Comparison of ENCODE assay signal across 8 cellular contexts in genomic region chr3:190384241-190384863, GRCh38. TPM values are rescaled to one million over a fixed set of nuclear protein-coding genes. Genes with fewer than 3 reads are reported as not detected.
A peak's percentile ranks its signal among the peaks of the same experiment; 100 is the strongest.
DNase-seq lines count a peak whose midpoint lies in the region; ATAC-seq and TF ChIP-seq lines count a peak whose summit lies in the region.

No MANE protein-coding gene starts in this region.

- CTCF ChIA-PET in RWPE1 (lab: Yijun Ruan, JAX): interaction anchor here (0.6 to 2.2 kb wide), 27 partner anchors 11 to 1184 kb away, joined by 3 to 23 read pairs (median 3); partner anchors contain the start of gene IL1RAP

- DNase-seq in GM06990 (ENCODE audit: extremely low read depth, insufficient read length) (peak; percentile 39), HL-60 (ENCODE audit: low read depth in 1 of 2, low spot score in 1 of 2) (peak; percentile 24 to 78), RWPE1 (ENCODE audit: low spot score) (peak; percentile 67), fibroblast of mammary gland (ENCODE audit: low read depth) (peak; percentile 69), pulmonary artery endothelial cell (ENCODE audit: low read depth, low spot score) (peak; percentile 13)
- DNase-seq in activated CD8-positive, alpha-beta memory T cell treated with anti-CD3 and anti-CD28 coated beads for 24 hours: no peak

- H3K36me3 ChIP-seq in GM06990 (ENCODE audit: control insufficient read depth, insufficient read depth, low read length): no peaks in the 10 kb centered on the region

- H3K27ac ChIP-seq in HL-60 (replicated peaks) (no peak overlapping the region), RWPE1 (no peak overlapping the region)

- H3K4me3 ChIP-seq in GM06990 (replicated peaks; ENCODE audit: low read depth, low read length) (no peak overlapping the region), HL-60 (replicated peaks; ENCODE audit: insufficient read depth, low read length) (no peak overlapping the region), fibroblast of mammary gland (ENCODE audit: control insufficient read depth, low read depth, low read length) (no peak overlapping the region)

- POLR2A ChIA-PET in RWPE1 (lab: Yijun Ruan, JAX; ENCODE audit: low non-redundant PET): interaction anchor here (0.6 kb wide), 1 partner anchor 153 kb away, joined by 7 read pairs; no protein-coding TSS in a partner anchor

- ATAC-seq in GM21515 (IDR thresholded peaks at IDR 0.05; ENCODE audit: unreplicated experiment) (peak; percentile 92), HG02852 (IDR thresholded peaks at IDR 0.05; ENCODE audit: unreplicated experiment) (no peak)

- TF ChIP-seq CTCF in GM06990 (IDR thresholded peaks at IDR 0.05; ENCODE audit: insufficient read depth, low read length, poor library complexity, severe bottlenecking): peak; percentile 55
- peak; percentile 71 for TF ChIP-seq CTCF in HL-60 (IDR thresholded peaks at IDR 0.05; ENCODE audit: insufficient read depth, low read length)
- TF ChIP-seq CTCF in RWPE1 (conservative IDR thresholded peaks at IDR 0.05; ENCODE audit: low read depth): peak; percentile 60
- TF ChIP-seq CTCF in fibroblast of mammary gland (conservative IDR thresholded peaks at IDR 0.05; ENCODE audit: control insufficient read depth, insufficient read depth, low read depth, low read length): peak; percentile 52

- H3K27me3 ChIP-seq in GM06990 (replicated peaks; ENCODE audit: control insufficient read depth, insufficient read depth, low read length): no peaks in the 10 kb centered on the region
- H3K27me3 ChIP-seq in HL-60 (ENCODE audit: insufficient read depth, poor library complexity, severe bottlenecking): no peaks in the 10 kb centered on the region

RNA-seq across cellular contexts. Expression of gene CLDN16, which starts 3.6 kb away (rescaled TPM):
- 0.04 TPM in 1 of 2 replicates, not detected in the other for total RNA-seq in pulmonary artery endothelial cell
